Comparison of ENCODE assay signal across 1 cellular context in the genomic region with DNA sequence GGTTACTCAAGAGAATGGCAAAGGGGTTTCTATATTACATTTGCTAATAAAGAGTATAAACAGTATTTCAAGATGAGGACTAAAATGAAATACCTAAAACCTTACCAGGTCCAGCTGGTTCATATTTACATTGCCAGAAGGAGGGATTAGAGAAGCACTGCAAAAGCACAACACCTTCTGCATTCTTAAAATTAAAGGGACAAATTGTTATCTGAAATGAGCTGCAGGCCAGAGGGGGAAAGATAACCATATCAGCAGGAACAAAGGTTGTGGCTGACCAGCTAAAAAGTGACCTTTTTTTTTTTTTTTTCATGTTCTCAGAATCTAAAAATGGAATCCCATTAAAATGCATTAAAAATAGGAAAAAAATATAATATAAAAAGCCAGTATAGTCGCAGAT.
A peak's percentile ranks its signal among the peaks of the same experiment; 100 is the strongest.
TF ChIP-seq lines count a peak whose summit lies in the region.

No MANE protein-coding gene starts in this region.

TF ChIP-seq in K562, 482 proteins besides CTCF, POLR2A, EP300 and RAD21 (continued from another document and continues in another):
- TF ChIP-seq, protein P1, sequence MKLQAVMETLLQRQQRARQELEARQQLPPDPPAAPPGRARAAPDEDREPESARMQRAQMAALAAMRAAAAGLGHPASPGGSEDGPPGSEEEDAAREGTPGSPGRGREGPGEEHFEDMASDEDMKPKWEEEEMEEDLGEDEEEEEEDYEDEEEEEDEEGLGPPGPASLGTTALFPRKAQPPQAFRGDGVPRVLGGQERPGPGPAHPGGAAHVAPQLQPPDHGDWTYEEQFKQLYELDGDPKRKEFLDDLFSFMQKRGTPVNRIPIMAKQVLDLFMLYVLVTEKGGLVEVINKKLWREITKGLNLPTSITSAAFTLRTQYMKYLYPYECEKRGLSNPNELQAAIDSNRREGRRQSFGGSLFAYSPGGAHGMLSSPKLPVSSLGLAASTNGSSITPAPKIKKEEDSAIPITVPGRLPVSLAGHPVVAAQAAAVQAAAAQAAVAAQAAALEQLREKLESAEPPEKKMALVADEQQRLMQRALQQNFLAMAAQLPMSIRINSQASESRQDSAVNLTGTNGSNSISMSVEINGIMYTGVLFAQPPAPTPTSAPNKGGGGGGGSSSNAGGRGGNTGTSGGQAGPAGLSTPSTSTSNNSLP (IDR thresholded peaks at IDR 0.05; ENCODE audit: borderline replicate concordance, low read depth, low read length), result no peak
- TF ChIP-seq, protein P2, sequence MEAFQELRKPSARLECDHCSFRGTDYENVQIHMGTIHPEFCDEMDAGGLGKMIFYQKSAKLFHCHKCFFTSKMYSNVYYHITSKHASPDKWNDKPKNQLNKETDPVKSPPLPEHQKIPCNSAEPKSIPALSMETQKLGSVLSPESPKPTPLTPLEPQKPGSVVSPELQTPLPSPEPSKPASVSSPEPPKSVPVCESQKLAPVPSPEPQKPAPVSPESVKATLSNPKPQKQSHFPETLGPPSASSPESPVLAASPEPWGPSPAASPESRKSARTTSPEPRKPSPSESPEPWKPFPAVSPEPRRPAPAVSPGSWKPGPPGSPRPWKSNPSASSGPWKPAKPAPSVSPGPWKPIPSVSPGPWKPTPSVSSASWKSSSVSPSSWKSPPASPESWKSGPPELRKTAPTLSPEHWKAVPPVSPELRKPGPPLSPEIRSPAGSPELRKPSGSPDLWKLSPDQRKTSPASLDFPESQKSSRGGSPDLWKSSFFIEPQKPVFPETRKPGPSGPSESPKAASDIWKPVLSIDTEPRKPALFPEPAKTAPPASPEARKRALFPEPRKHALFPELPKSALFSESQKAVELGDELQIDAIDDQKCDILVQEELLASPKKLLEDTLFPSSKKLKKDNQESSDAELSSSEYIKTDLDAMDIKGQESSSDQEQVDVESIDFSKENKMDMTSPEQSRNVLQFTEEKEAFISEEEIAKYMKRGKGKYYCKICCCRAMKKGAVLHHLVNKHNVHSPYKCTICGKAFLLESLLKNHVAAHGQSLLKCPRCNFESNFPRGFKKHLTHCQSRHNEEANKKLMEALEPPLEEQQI (IDR thresholded peaks at IDR 0.05), result no peak
- no peak for TF ChIP-seq RHOXF2B (CRISPR knock-in tag; conservative IDR thresholded peaks at IDR 0.05)
- TF ChIP-seq, protein P3, sequence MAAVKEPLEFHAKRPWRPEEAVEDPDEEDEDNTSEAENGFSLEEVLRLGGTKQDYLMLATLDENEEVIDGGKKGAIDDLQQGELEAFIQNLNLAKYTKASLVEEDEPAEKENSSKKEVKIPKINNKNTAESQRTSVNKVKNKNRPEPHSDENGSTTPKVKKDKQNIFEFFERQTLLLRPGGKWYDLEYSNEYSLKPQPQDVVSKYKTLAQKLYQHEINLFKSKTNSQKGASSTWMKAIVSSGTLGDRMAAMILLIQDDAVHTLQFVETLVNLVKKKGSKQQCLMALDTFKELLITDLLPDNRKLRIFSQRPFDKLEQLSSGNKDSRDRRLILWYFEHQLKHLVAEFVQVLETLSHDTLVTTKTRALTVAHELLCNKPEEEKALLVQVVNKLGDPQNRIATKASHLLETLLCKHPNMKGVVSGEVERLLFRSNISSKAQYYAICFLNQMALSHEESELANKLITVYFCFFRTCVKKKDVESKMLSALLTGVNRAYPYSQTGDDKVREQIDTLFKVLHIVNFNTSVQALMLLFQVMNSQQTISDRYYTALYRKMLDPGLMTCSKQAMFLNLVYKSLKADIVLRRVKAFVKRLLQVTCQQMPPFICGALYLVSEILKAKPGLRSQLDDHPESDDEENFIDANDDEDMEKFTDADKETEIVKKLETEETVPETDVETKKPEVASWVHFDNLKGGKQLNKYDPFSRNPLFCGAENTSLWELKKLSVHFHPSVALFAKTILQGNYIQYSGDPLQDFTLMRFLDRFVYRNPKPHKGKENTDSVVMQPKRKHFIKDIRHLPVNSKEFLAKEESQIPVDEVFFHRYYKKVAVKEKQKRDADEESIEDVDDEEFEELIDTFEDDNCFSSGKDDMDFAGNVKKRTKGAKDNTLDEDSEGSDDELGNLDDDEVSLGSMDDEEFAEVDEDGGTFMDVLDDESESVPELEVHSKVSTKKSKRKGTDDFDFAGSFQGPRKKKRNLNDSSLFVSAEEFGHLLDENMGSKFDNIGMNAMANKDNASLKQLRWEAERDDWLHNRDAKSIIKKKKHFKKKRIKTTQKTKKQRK (IDR thresholded peaks at IDR 0.05; ENCODE audit: borderline replicate concordance, low read depth, low read length), result no peak
- TF ChIP-seq RBM22 (IDR thresholded peaks at IDR 0.05; ENCODE audit: low read depth, low read length, poor library complexity, severe bottlenecking), result no peak
- no peak for TF ChIP-seq KAT8 (IDR thresholded peaks at IDR 0.05; ENCODE audit: low read depth)
- TF ChIP-seq, protein P4, sequence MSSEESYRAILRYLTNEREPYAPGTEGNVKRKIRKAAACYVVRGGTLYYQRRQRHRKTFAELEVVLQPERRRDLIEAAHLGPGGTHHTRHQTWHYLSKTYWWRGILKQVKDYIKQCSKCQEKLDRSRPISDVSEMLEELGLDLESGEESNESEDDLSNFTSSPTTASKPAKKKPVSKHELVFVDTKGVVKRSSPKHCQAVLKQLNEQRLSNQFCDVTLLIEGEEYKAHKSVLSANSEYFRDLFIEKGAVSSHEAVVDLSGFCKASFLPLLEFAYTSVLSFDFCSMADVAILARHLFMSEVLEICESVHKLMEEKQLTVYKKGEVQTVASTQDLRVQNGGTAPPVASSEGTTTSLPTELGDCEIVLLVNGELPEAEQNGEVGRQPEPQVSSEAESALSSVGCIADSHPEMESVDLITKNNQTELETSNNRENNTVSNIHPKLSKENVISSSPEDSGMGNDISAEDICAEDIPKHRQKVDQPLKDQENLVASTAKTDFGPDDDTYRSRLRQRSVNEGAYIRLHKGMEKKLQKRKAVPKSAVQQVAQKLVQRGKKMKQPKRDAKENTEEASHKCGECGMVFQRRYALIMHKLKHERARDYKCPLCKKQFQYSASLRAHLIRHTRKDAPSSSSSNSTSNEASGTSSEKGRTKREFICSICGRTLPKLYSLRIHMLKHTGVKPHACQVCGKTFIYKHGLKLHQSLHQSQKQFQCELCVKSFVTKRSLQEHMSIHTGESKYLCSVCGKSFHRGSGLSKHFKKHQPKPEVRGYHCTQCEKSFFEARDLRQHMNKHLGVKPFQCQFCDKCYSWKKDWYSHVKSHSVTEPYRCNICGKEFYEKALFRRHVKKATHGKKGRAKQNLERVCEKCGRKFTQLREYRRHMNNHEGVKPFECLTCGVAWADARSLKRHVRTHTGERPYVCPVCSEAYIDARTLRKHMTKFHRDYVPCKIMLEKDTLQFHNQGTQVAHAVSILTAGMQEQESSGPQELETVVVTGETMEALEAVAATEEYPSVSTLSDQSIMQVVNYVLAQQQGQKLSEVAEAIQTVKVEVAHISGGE (CRISPR knock-in tag; IDR thresholded peaks at IDR 0.05), result no peak
- no peak for TF ChIP-seq ZZZ3 (IDR thresholded peaks at IDR 0.05)
- no peak for TF ChIP-seq ZNF766 (CRISPR knock-in tag; conservative IDR thresholded peaks at IDR 0.05)
- no peak for TF ChIP-seq SNIP1 (IDR thresholded peaks at IDR 0.05; ENCODE audit: low read depth)
- TF ChIP-seq POLR2B (IDR thresholded peaks at IDR 0.05; ENCODE audit: low read depth, partially characterized antibody), result no peak
- TF ChIP-seq ZKSCAN1 (IDR thresholded peaks at IDR 0.05; ENCODE audit: low read depth, low read length), result no peak
- TF ChIP-seq, protein P5, sequence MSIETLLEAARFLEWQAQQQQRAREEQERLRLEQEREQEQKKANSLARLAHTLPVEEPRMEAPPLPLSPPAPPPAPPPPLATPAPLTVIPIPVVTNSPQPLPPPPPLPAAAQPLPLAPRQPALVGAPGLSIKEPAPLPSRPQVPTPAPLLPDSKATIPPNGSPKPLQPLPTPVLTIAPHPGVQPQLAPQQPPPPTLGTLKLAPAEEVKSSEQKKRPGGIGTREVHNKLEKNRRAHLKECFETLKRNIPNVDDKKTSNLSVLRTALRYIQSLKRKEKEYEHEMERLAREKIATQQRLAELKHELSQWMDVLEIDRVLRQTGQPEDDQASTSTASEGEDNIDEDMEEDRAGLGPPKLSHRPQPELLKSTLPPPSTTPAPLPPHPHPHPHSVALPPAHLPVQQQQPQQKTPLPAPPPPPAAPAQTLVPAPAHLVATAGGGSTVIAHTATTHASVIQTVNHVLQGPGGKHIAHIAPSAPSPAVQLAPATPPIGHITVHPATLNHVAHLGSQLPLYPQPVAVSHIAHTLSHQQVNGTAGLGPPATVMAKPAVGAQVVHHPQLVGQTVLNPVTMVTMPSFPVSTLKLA (conservative IDR thresholded peaks at IDR 0.05), result 0 out of 4 replicates have a peak, but pooled peaks of 1 of the 2 experiments have one; percentile 35
- no peak for TF ChIP-seq ZBTB8A (IDR thresholded peaks at IDR 0.05; ENCODE audit: partially characterized antibody)
- no peak for TF ChIP-seq LEF1 (IDR thresholded peaks at IDR 0.05)
- TF ChIP-seq, protein P6, sequence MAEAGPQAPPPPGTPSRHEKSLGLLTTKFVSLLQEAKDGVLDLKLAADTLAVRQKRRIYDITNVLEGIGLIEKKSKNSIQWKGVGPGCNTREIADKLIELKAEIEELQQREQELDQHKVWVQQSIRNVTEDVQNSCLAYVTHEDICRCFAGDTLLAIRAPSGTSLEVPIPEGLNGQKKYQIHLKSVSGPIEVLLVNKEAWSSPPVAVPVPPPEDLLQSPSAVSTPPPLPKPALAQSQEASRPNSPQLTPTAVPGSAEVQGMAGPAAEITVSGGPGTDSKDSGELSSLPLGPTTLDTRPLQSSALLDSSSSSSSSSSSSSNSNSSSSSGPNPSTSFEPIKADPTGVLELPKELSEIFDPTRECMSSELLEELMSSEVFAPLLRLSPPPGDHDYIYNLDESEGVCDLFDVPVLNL (CRISPR knock-in tag; IDR thresholded peaks at IDR 0.05; ENCODE audit: low read depth), result no peak
- TF ChIP-seq HDGF (IDR thresholded peaks at IDR 0.05), result no peak
- TF ChIP-seq, protein P7, sequence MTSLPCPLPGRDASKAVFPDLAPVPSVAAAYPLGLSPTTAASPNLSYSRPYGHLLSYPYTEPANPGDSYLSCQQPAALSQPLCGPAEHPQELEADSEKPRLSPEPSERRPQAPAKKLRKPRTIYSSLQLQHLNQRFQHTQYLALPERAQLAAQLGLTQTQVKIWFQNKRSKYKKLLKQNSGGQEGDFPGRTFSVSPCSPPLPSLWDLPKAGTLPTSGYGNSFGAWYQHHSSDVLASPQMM (CRISPR knock-in tag; IDR thresholded peaks at IDR 0.05), result no peak
- no peak for TF ChIP-seq RBM17 (IDR thresholded peaks at IDR 0.05; ENCODE audit: borderline replicate concordance, low read depth, low read length)
- no peak for TF ChIP-seq ZNF695 (CRISPR knock-in tag; IDR thresholded peaks at IDR 0.05)
- no peak for TF ChIP-seq GABPB2 (CRISPR knock-in tag; conservative IDR thresholded peaks at IDR 0.05)
- peak in 1 of 2 experiments; percentile 62; a peak in 1 of 4 replicates for TF ChIP-seq RCOR1 (IDR thresholded peaks at IDR 0.05; ENCODE audit: borderline replicate concordance in 1 of 2, low read depth in 2 of 2, low read length in 2 of 2)
- no peak for TF ChIP-seq CBX2 (IDR thresholded peaks at IDR 0.05; ENCODE audit: insufficient read depth, low read length, poor library complexity, severe bottlenecking)
- no peak for TF ChIP-seq ETV6 (IDR thresholded peaks at IDR 0.05; ENCODE audit: borderline replicate concordance in 1 of 2, low read depth in 2 of 2, low read length in 1 of 2)
- no peak for TF ChIP-seq ETV6 (CRISPR knock-in tag; IDR thresholded peaks at IDR 0.05; ENCODE audit: borderline replicate concordance)
- no peak for TF ChIP-seq ZNF3 (CRISPR knock-in tag; IDR thresholded peaks at IDR 0.05)
- TF ChIP-seq RBBP5 (IDR thresholded peaks at IDR 0.05; ENCODE audit: borderline replicate concordance, insufficient read depth, low read length, poor library complexity, severe bottlenecking), result no peak
- TF ChIP-seq PHF8 (IDR thresholded peaks at IDR 0.05; ENCODE audit: borderline replicate concordance, low read length), result no peak
- peak; percentile 87 for TF ChIP-seq TAL1 (IDR thresholded peaks at IDR 0.05)
- TF ChIP-seq ZFP30 (CRISPR knock-in tag; IDR thresholded peaks at IDR 0.05; ENCODE audit: borderline replicate concordance), result no peak
- no peak for TF ChIP-seq HDAC3 (IDR thresholded peaks at IDR 0.05; ENCODE audit: borderline replicate concordance, partially characterized antibody)
- TF ChIP-seq NBN (IDR thresholded peaks at IDR 0.05; ENCODE audit: low read depth), result no peak
- TF ChIP-seq, protein P8, sequence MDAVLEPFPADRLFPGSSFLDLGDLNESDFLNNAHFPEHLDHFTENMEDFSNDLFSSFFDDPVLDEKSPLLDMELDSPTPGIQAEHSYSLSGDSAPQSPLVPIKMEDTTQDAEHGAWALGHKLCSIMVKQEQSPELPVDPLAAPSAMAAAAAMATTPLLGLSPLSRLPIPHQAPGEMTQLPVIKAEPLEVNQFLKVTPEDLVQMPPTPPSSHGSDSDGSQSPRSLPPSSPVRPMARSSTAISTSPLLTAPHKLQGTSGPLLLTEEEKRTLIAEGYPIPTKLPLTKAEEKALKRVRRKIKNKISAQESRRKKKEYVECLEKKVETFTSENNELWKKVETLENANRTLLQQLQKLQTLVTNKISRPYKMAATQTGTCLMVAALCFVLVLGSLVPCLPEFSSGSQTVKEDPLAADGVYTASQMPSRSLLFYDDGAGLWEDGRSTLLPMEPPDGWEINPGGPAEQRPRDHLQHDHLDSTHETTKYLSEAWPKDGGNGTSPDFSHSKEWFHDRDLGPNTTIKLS (IDR thresholded peaks at IDR 0.05; ENCODE audit: borderline replicate concordance, low read depth), result no peak
- TF ChIP-seq GABPA (tag; conservative IDR thresholded peaks at IDR 0.05; ENCODE audit: low read depth), result no peak
- TF ChIP-seq PHTF2 (CRISPR knock-in tag; IDR thresholded peaks at IDR 0.05), result no peak
- TF ChIP-seq GTF2A2 (tag; IDR thresholded peaks at IDR 0.05), result no peak
- no peak for TF ChIP-seq NFE2 (IDR thresholded peaks at IDR 0.05; ENCODE audit: low read depth)
- no peak for TF ChIP-seq C11orf30 (IDR thresholded peaks at IDR 0.05; ENCODE audit: low read depth)
- TF ChIP-seq, protein P9, sequence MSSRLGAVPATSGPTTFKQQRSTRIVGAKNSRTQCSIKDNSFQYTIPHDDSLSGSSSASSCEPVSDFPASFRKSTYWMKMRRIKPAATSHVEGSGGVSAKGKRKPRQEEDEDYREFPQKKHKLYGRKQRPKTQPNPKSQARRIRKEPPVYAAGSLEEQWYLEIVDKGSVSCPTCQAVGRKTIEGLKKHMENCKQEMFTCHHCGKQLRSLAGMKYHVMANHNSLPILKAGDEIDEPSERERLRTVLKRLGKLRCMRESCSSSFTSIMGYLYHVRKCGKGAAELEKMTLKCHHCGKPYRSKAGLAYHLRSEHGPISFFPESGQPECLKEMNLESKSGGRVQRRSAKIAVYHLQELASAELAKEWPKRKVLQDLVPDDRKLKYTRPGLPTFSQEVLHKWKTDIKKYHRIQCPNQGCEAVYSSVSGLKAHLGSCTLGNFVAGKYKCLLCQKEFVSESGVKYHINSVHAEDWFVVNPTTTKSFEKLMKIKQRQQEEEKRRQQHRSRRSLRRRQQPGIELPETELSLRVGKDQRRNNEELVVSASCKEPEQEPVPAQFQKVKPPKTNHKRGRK (tag; IDR thresholded peaks at IDR 0.05), result no peak
